6 cellular contexts compared by ENCODE assay signal in the genomic region with DNA sequence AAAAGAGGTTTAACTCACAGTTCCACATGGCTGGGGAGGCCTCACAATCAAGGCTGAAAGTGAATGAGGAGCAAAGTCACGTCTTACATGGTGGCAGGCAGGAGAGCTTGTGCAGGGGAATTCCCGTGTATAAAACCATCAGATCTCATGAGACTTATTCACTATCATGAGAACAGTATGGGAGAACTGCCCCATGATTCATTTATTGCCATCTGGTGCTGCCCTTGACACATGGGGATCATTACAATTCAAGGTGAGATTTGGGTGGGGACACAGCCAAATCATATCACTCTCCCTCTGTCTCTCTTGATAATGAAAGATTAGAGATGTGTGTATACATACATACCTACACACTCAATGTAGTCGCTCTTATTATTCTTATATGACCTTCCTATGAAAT.
DNase-seq lines count a peak whose midpoint lies in the region; ATAC-seq, FAIRE-seq and TF ChIP-seq lines count a peak whose summit lies in the region.
"Not testable (repeated sequence)": the region's sequence is repeated elsewhere in the genome, so short reads cannot be mapped to it uniquely, and the experiment has no call there.

No MANE protein-coding gene starts in this region.

- FAIRE-seq in GM12878 (lab: Jason Lieb, UNC), result not testable (repeated sequence)

- H2AFZ ChIP-seq in GM12878 (ENCODE audit: control insufficient read depth, low read depth, low read length), result not testable (repeated sequence)

- H3K27me3 ChIP-seq in GM12878 (replicated peaks in 1 of 2; ENCODE audit: control insufficient read depth in 2 of 2, insufficient read depth in 2 of 2, low read length in 1 of 2), result not testable (repeated sequence)

- WGBS in GM12878 (ENCODE audit: insufficient coverage, insufficient replicate concordance, low lambda C conversion rate, missing lambda C conversion rate), result 14% methylated on average over 3 of the region's 3 CpGs

- not testable (repeated sequence) for TF ChIP-seq RAD21 in GM12878 (IDR thresholded peaks at IDR 0.05; ENCODE audit: insufficient read depth, low read depth, low read length)

- H3K36me3 ChIP-seq in GM12878 (ENCODE audit: control insufficient read depth in 2 of 2, insufficient read depth in 2 of 2, low read length in 1 of 2), result not testable (repeated sequence)

- intact Hi-C loops in activated CD8-positive, alpha-beta T cell treated with anti-CD3 and anti-CD28 coated beads for 36 hours (cut with micrococcal nuclease); activated T-helper 1 cell treated with anti-CD3 and anti-CD28 coated beads, Interleukin-12 subunit alpha, Interleukin-12 subunit beta, Interleukin-2, Interleukin-4 antibody, amounts not matched to agents 30 ng/mL and 10 ng/mL and 1 ng/mL, durations not matched to agents 14 hours and 24 hours and 36 hours (cut with micrococcal nuclease); GM12878 (cut with micrococcal nuclease; ENCODE audit: unreplicated experiment); left colon (cut with DNase I, micrococcal nuclease): not testable (repeated sequence)

- H3K4me1 Mint-ChIP-seq in activated CD8-positive, alpha-beta T cell treated with anti-CD3 and anti-CD28 coated beads for 36 hours (ENCODE audit: low read depth), result peaks cover 12% of the 10 kb centered on the region
- H3K4me1 Mint-ChIP-seq in activated T-helper 1 cell treated with anti-CD3 and anti-CD28 coated beads, Interleukin-12 subunit alpha, Interleukin-12 subunit beta, Interleukin-2, Interleukin-4 antibody, amounts not matched to agents 30 ng/mL and 10 ng/mL and 1 ng/mL, durations not matched to agents 14 hours and 24 hours and 36 hours (ENCODE audit: low read depth); stimulated activated effector memory CD8-positive, alpha-beta T cell treated with anti-CD3 and anti-CD28 coated beads, Interleukin-12 subunit alpha, Interleukin-12 subunit beta, amount 100 ng/mL, for 72 hours: not testable (repeated sequence)
- peaks cover 39% of the 10 kb centered on the region for H3K4me1 Mint-ChIP-seq in activated naive CD4-positive, alpha-beta T cell treated with anti-CD3 and anti-CD28 coated beads, Interleukin-2, amount 50 U/mL, for 24 hours

- SMC1A ChIA-PET in GM12878 (lab: Charles Lee; ENCODE audit: uncharacterized antibody, unreplicated experiment), result interaction anchor here (1.2 kb wide), 1 partner anchor 13 kb away, joined by 3 read pairs; no protein-coding TSS in a partner anchor

- peaks cover 11% of the 10 kb centered on the region for H3K9me3 Mint-ChIP-seq in activated CD8-positive, alpha-beta T cell treated with anti-CD3 and anti-CD28 coated beads for 36 hours
- H3K9me3 Mint-ChIP-seq in activated T-helper 1 cell treated with anti-CD3 and anti-CD28 coated beads, Interleukin-12 subunit alpha, Interleukin-12 subunit beta, Interleukin-2, Interleukin-4 antibody, amounts not matched to agents 30 ng/mL and 10 ng/mL and 1 ng/mL, durations not matched to agents 14 hours and 24 hours and 36 hours, result peaks cover 44% of the 10 kb centered on the region
- H3K9me3 Mint-ChIP-seq in activated naive CD4-positive, alpha-beta T cell treated with anti-CD3 and anti-CD28 coated beads, Interleukin-2, amount 50 U/mL, for 24 hours; stimulated activated effector memory CD8-positive, alpha-beta T cell treated with anti-CD3 and anti-CD28 coated beads, Interleukin-12 subunit alpha, Interleukin-12 subunit beta, amount 100 ng/mL, for 72 hours: not testable (repeated sequence)

- RAD21 ChIA-PET in GM12878 (lab: Charles Lee; ENCODE audit: unreplicated experiment), result not testable (repeated sequence)

- in situ Hi-C loops in GM12878 (cut with MboI), result loop anchor here (25.0 kb wide), 1 partner anchor 338 kb away; no protein-coding TSS in a partner anchor

- H3K4me3 ChIP-seq in GM12878, result not testable (repeated sequence)

- BruUV-seq in GM12878 (replicated peaks; lab: Mats Ljungman, UMichigan), result not testable (repeated sequence)

- H3K4me2 ChIP-seq in GM12878 (ENCODE audit: control insufficient read depth, insufficient read depth), result not testable (repeated sequence)

- TF ChIP-seq CTCF in activated CD8-positive, alpha-beta T cell treated with anti-CD3 and anti-CD28 coated beads for 36 hours (IDR thresholded peaks at IDR 0.05); GM12878 (IDR thresholded peaks at IDR 0.05 in 2 of 3, conservative IDR thresholded peaks at IDR 0.05 in 1 of 3; ENCODE audit: control insufficient read depth in 2 of 3, extremely low read depth in 1 of 3, insufficient read depth in 1 of 3, low read depth in 3 of 3, low read length in 3 of 3): not testable (repeated sequence)

- not testable (repeated sequence) for TF ChIP-seq POLR2A in GM12878 (IDR thresholded peaks at IDR 0.05; ENCODE audit: low read depth, low read length)

- not testable (repeated sequence) for H3K27me3 Mint-ChIP-seq in activated CD8-positive, alpha-beta T cell treated with anti-CD3 and anti-CD28 coated beads for 36 hours; activated T-helper 1 cell treated with anti-CD3 and anti-CD28 coated beads, Interleukin-12 subunit alpha, Interleukin-12 subunit beta, Interleukin-2, Interleukin-4 antibody, amounts not matched to agents 30 ng/mL and 10 ng/mL and 1 ng/mL, durations not matched to agents 14 hours and 24 hours and 36 hours (ENCODE audit: insufficient read depth); activated naive CD4-positive, alpha-beta T cell treated with anti-CD3 and anti-CD28 coated beads, Interleukin-2, amount 50 U/mL, for 24 hours

- H3K27ac Mint-ChIP-seq in activated CD8-positive, alpha-beta T cell treated with anti-CD3 and anti-CD28 coated beads for 36 hours, result peak overlapping the region; percentile 61
- peak overlapping the region; percentile 53 for H3K27ac Mint-ChIP-seq in activated T-helper 1 cell treated with anti-CD3 and anti-CD28 coated beads, Interleukin-12 subunit alpha, Interleukin-12 subunit beta, Interleukin-2, Interleukin-4 antibody, amounts not matched to agents 30 ng/mL and 10 ng/mL and 1 ng/mL, durations not matched to agents 14 hours and 24 hours and 36 hours
- H3K27ac Mint-ChIP-seq in activated naive CD4-positive, alpha-beta T cell treated with anti-CD3 and anti-CD28 coated beads, Interleukin-2, amount 50 U/mL, for 24 hours, result peak overlapping the region; percentile 73
- H3K27ac Mint-ChIP-seq in stimulated activated effector memory CD8-positive, alpha-beta T cell treated with anti-CD3 and anti-CD28 coated beads, Interleukin-12 subunit alpha, Interleukin-12 subunit beta, amount 100 ng/mL, for 72 hours, result peak overlapping the region; percentile 78

- H4K20me1 ChIP-seq in GM12878 (ENCODE audit: control insufficient read depth, insufficient read depth), result not testable (repeated sequence)

- H3K36me3 Mint-ChIP-seq in activated CD8-positive, alpha-beta T cell treated with anti-CD3 and anti-CD28 coated beads for 36 hours (ENCODE audit: low read depth); activated naive CD4-positive, alpha-beta T cell treated with anti-CD3 and anti-CD28 coated beads, Interleukin-2, amount 50 U/mL, for 24 hours; stimulated activated effector memory CD8-positive, alpha-beta T cell treated with anti-CD3 and anti-CD28 coated beads, Interleukin-12 subunit alpha, Interleukin-12 subunit beta, amount 100 ng/mL, for 72 hours: not testable (repeated sequence)
- H3K36me3 Mint-ChIP-seq in activated T-helper 1 cell treated with anti-CD3 and anti-CD28 coated beads, Interleukin-12 subunit alpha, Interleukin-12 subunit beta, Interleukin-2, Interleukin-4 antibody, amounts not matched to agents 30 ng/mL and 10 ng/mL and 1 ng/mL, durations not matched to agents 14 hours and 24 hours and 36 hours (ENCODE audit: low read depth), result peaks cover 13% of the 10 kb centered on the region

- ATAC-seq in activated CD8-positive, alpha-beta T cell treated with anti-CD3 and anti-CD28 coated beads for 36 hours, result peak; percentile 66
- ATAC-seq in GM12878, result not testable (repeated sequence)
- ATAC-seq in left colon, result peak; percentile 37
- ATAC-seq in stimulated activated effector memory CD8-positive, alpha-beta T cell treated with anti-CD3 and anti-CD28 coated beads, Interleukin-12 subunit alpha, Interleukin-12 subunit beta, amount 100 ng/mL, for 72 hours, result peak; percentile 58

- H3K4me1 ChIP-seq in GM12878 (ENCODE audit: control insufficient read depth, insufficient read depth, low read length), result not testable (repeated sequence)

- H3K9ac ChIP-seq in GM12878 (ENCODE audit: control insufficient read depth, insufficient read depth, low read length), result not testable (repeated sequence)

- POLR2A ChIA-PET in activated CD8-positive, alpha-beta T cell treated with anti-CD3 and anti-CD28 coated beads for 36 hours (lab: Charles Lee); GM12878 (lab: Charles Lee): not testable (repeated sequence)

- not testable (repeated sequence) for H3K4me3 Mint-ChIP-seq in activated CD8-positive, alpha-beta T cell treated with anti-CD3 and anti-CD28 coated beads for 36 hours; activated T-helper 1 cell treated with anti-CD3 and anti-CD28 coated beads, Interleukin-12 subunit alpha, Interleukin-12 subunit beta, Interleukin-2, Interleukin-4 antibody, amounts not matched to agents 30 ng/mL and 10 ng/mL and 1 ng/mL, durations not matched to agents 14 hours and 24 hours and 36 hours; activated naive CD4-positive, alpha-beta T cell treated with anti-CD3 and anti-CD28 coated beads, Interleukin-2, amount 50 U/mL, for 24 hours; stimulated activated effector memory CD8-positive, alpha-beta T cell treated with anti-CD3 and anti-CD28 coated beads, Interleukin-12 subunit alpha, Interleukin-12 subunit beta, amount 100 ng/mL, for 72 hours

- CTCF ChIA-PET in activated CD8-positive, alpha-beta T cell treated with anti-CD3 and anti-CD28 coated beads for 36 hours (lab: Charles Lee), result interaction anchor here (1.2 to 5.0 kb wide), 4 partner anchors 10 to 18 kb away, joined by 3 to 25 read pairs (median 4); no protein-coding TSS in a partner anchor
- CTCF ChIA-PET in GM12878 (lab: Yijun Ruan, JAX), result interaction anchor here (1.8 kb wide), 1 partner anchor 10 kb away, joined by 4 read pairs; no protein-coding TSS in a partner anchor

- not testable (repeated sequence) for TF ChIP-seq EP300 in GM12878 (IDR thresholded peaks at IDR 0.05; ENCODE audit: borderline replicate concordance in 1 of 2, control insufficient read depth in 1 of 2, low read depth in 2 of 2, low read length in 2 of 2)

- not testable (repeated sequence) for H3K79me2 ChIP-seq in GM12878 (ENCODE audit: control insufficient read depth, insufficient read depth, low read length)

- H3K27ac ChIP-seq in GM12878 (ENCODE audit: control insufficient read depth, insufficient read depth), result not testable (repeated sequence)

- peak; percentile 43 for DNase-seq in activated CD8-positive, alpha-beta T cell treated with anti-CD3 and anti-CD28 coated beads for 36 hours
- DNase-seq in activated T-helper 1 cell treated with anti-CD3 and anti-CD28 coated beads, Interleukin-12 subunit alpha, Interleukin-12 subunit beta, Interleukin-2, Interleukin-4 antibody, amounts not matched to agents 30 ng/mL and 10 ng/mL and 1 ng/mL, durations not matched to agents 14 hours and 24 hours and 36 hours (ENCODE audit: low spot score); GM12878 (ENCODE audit: low read depth, low spot score); left colon; stimulated activated effector memory CD8-positive, alpha-beta T cell treated with anti-CD3 and anti-CD28 coated beads, Interleukin-12 subunit alpha, Interleukin-12 subunit beta, amount 100 ng/mL, for 72 hours (ENCODE audit: low spot score in 2 of 2): not testable (repeated sequence)

- H3K9me3 ChIP-seq in GM12878 (replicated peaks; ENCODE audit: control insufficient read depth, insufficient read depth, low read length), result peaks cover 15% of the 10 kb centered on the region
